Comparison of ENCODE assay signal across 10 cellular contexts in the genomic region with DNA sequence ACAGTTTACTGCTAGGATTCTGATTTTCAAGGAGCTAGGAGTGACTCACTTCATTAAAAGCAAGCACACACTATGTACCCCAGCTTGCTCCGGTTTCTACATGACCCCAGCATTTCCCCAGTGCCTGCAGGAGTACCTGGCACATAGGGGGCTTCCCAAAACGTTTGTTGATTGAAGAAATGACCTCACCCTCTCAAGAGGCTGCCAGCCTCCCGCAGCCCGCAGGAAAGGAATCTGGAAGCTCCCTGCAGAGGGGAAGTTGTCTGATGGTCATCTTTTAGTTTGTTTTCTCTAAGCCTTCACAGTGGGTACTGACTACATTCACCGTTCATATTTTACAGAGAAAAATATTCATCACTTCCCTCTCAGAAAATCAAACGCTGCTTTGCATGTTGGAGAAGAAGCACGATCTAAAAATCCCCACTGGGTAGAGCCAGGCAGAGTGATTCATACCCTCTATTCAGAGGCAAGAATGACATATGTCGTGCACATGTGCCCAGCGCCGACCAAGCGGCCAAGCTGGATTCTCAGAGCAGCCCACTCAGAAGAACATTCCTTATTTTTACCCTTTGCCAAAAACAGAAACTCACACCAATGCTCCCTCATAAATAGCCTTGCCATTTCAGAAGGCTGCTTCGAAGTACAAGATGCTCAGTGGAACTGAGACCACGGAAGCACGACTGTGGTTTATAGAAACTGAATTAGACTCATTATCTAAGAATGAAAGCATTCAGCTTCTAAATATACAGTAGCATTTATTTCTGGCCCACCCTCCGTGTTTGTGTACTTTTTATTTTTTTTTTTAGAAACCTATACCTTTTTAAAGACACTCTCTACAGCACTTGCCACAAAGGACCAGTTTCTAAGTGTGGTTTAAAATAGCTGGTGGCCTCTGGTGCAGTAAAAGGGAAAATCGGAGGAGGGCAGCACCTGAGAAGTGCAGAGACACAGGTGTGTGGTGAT.
DNase-seq lines count a peak whose midpoint lies in the region; ATAC-seq, FAIRE-seq and TF ChIP-seq lines count a peak whose summit lies in the region.
"Had no signal": no experiment of that assay in that cellular context is flagged by ENCODE, and none has a peak within 500 bp of the region (broad histone marks: within the 10 kb centered on the region; RNA-seq: fewer than 3 reads in every experiment).

No MANE protein-coding gene starts in this region.

- no peak for TF ChIP-seq EP300 in suprapubic skin (IDR thresholded peaks at IDR 0.05)

- TF ChIP-seq CTCF in bronchial epithelial cell (IDR thresholded peaks at IDR 0.05; ENCODE audit: insufficient read depth, low read length, severe bottlenecking) (no peak), suprapubic skin (IDR thresholded peaks at IDR 0.05) (no peak)

- peaks cover 50% of the 10 kb centered on the region for H3K4me1 ChIP-seq in suprapubic skin

- H3K27ac ChIP-seq in suprapubic skin, result peak overlapping the region; percentile 52
- H3K27ac ChIP-seq: 22Rv1 had no signal

- H3K36me3 ChIP-seq in bronchial epithelial cell (ENCODE audit: control insufficient read depth, insufficient read depth, low read length) (no peaks in the 10 kb centered on the region), suprapubic skin (no peaks in the 10 kb centered on the region)

- peak; percentile 62 for ATAC-seq in HG03025 (IDR thresholded peaks at IDR 0.05; ENCODE audit: low FRiP score, unreplicated experiment)
- ATAC-seq: T-helper 17 cell had no signal

- WGBS in suprapubic skin, result 22% methylated on average over 16 of the region's 16 CpGs

- H3K27me3 ChIP-seq in bronchial epithelial cell (ENCODE audit: control insufficient read depth, insufficient read depth, low read length) (no peaks in the 10 kb centered on the region), suprapubic skin (no peaks in the 10 kb centered on the region)

- DNase-seq in DMS 273 (lab: John Stamatoyannopoulos, UW; ENCODE audit: unreplicated experiment) (peak; percentile 43), DMS 273 treated with DMSO at 0.1 percent for 48 hours (lab: John Stamatoyannopoulos, UW) (no peak), bronchial epithelial cell (ENCODE audit: low read depth) (peak; percentile 18), suprapubic skin (ENCODE audit: low spot score in 2 of 2) (no peak)
- DNase-seq in stimulated activated CD4-positive, alpha-beta T cell treated with anti-CD3 and anti-CD28 coated beads, Interleukin-1b, Interleukin-23, amount 100 ng/mL, for 48 hours, result no peak
- DNase-seq in stimulated activated CD4-positive, alpha-beta T cell treated with anti-CD3 and anti-CD28 coated beads, Interleukin-2, amount 100 ng/mL, for 24 hours, result no peak
- DNase-seq in activated CD4-positive, alpha-beta T cell treated with anti-CD3 and anti-CD28 coated beads for 48 hours, result no peak
- DNase-seq: T-helper 17 cell had no signal

- no peak for FAIRE-seq in bronchial epithelial cell (lab: Jason Lieb, UNC)

- H3K4me3 ChIP-seq in bronchial epithelial cell (ENCODE audit: low read depth, low read length), result no peak overlapping the region
- no peak overlapping the region for H3K4me3 ChIP-seq in suprapubic skin

- no peaks in the 10 kb centered on the region for H3K9me3 ChIP-seq in suprapubic skin

- TF ChIP-seq POLR2A in suprapubic skin (IDR thresholded peaks at IDR 0.05), result no peak

Comparison
In these comparisons a context has a peak if more than half of its experiments do, and no peak if none do; other contexts are left out.
1. DNase-seq: peak in DMS 273 (single experiment) and bronchial epithelial cell (single experiment); none in DMS 273 treated with DMSO at 0.1 percent for 48 hours (single experiment), suprapubic skin (0 of 2), stimulated activated CD4-positive, alpha-beta T cell treated with anti-CD3 and anti-CD28 coated beads, Interleukin-1b, Interleukin-23, amount 100 ng/mL, for 48 hours (single experiment), stimulated activated CD4-positive, alpha-beta T cell treated with anti-CD3 and anti-CD28 coated beads, Interleukin-2, amount 100 ng/mL, for 24 hours (0 of 2) and activated CD4-positive, alpha-beta T cell treated with anti-CD3 and anti-CD28 coated beads for 48 hours (single experiment).